ENCODE assay signal across 35 cellular contexts in the genomic region with DNA sequence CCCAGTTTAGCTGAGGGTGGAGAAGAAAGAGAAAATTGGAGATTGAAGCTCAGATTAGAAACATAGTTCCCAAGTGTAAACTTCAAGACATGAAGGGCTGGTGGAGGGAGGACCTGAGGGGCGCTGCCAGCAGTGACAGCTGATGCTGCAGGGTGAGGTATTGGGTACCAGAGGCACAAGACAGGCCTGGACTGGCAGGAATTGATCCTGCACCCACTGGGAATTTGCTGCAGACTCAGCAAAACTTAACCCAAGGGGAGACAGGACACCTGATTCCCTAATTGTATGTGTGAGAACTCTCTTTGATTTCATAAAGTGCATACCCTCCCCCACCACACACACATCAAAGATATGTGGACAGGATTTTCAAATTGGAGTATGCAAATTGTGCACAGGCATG. TPM values are rescaled to one million over a fixed set of nuclear protein-coding genes. Genes with fewer than 3 reads are reported as not detected.
"Had no signal": no experiment of that assay in that cellular context is flagged by ENCODE, and none has a peak within 500 bp of the region (broad histone marks: within the 10 kb centered on the region; RNA-seq: fewer than 3 reads in every experiment).

No MANE protein-coding gene starts in this region.

- H3K27ac ChIP-seq: adrenal gland, body of pancreas, brain microvascular endothelial cell, breast epithelium, VCaP had no signal

- H3K4me3 ChIP-seq: adrenal gland, body of pancreas, breast epithelium had no signal

- ATAC-seq: activated CD8-positive, alpha-beta T cell treated with anti-CD3 and anti-CD28 coated beads for 36 hours; activated naive CD4-positive, alpha-beta T cell treated with anti-CD3 and anti-CD28 coated beads, Interleukin-2, amount 50 U/mL, for 72 hours; activated T-cell treated with anti-CD3 and anti-CD28 coated beads, Interleukin-2, amount 50 U/mL, for 4 hours; activated T-cell treated with anti-CD3 and anti-CD28 coated beads, Interleukin-2, amount 50 U/mL, for 72 hours; activated T-helper 17 cell treated with anti-CD3 and anti-CD28 coated beads, Interleukin-2, amount 50 U/mL, for 72 hours; body of pancreas had no signal

- H3K9me3 ChIP-seq: adrenal gland, body of pancreas, breast epithelium had no signal

- H3K4me1 ChIP-seq: adrenal gland, body of pancreas, breast epithelium had no signal

- FAIRE-seq: astrocyte, TTC549 had no signal

- DNase-seq: activated B cell treated with CpG ODN at 0.5 μM for 24 hours; activated CD4-positive, alpha-beta memory T cell treated with anti-CD3 and anti-CD28 coated beads for 36 hours; activated CD4-positive, alpha-beta T cell treated with anti-CD3 and anti-CD28 coated beads for 4 hours; activated CD4-positive, alpha-beta T cell treated with anti-CD3 and anti-CD28 coated beads, Interleukin-2, amount 10 ng/mL, durations not matched to agents 24 days and 14 days; activated CD4-positive, alpha-beta T cell treated with anti-CD3 and anti-CD28 coated beads, Interleukin-2, amount 50 U/mL, for 1 hour; activated CD4-positive, alpha-beta T cell treated with anti-CD3 and anti-CD28 coated beads, Interleukin-2, amount 50 U/mL, for 4 hours; activated CD4-positive, CD25-positive, alpha-beta regulatory T cell treated with anti-CD3 and anti-CD28 coated beads, Interleukin-2, amount 50 U/mL, for 72 hours; activated CD8-positive, alpha-beta memory T cell treated with anti-CD3 and anti-CD28 coated beads, Interleukin-2, amount 50 U/mL, for 4 hours; activated CD8-positive, alpha-beta T cell treated with anti-CD3 and anti-CD28 coated beads for 36 hours; activated effector memory CD4-positive, alpha-beta T cell treated with anti-CD3 and anti-CD28 coated beads, Interleukin-2, amount 50 U/mL, for 16 hours; activated gamma-delta T cell treated with Interleukin-2 at 50 U/mL for 16 hours; activated naive CD4-positive, alpha-beta T cell; activated naive CD4-positive, alpha-beta T cell treated with anti-CD3 and anti-CD28 coated beads for 36 hours; activated naive CD4-positive, alpha-beta T cell treated with anti-CD3 and anti-CD28 coated beads, Interleukin-2, amount 50 U/mL, for 16 hours; activated naive CD8-positive, alpha-beta T cell treated with anti-CD3 and anti-CD28 coated beads for 36 hours; activated T-cell treated with anti-CD3 and anti-CD28 coated beads for 4 hours; activated T-cell treated with anti-CD3 and anti-CD28 coated beads, Interleukin-2, amount 50 U/mL, for 1 hour; activated T-cell treated with anti-CD3 and anti-CD28 coated beads, Interleukin-2, amount 50 U/mL, for 4 hours; activated T-cell treated with anti-CD3 and anti-CD28 coated beads, Interleukin-2, amount 50 U/mL, for 72 hours; adrenal gland; amniotic stem cell; aorta; body of pancreas; brain microvascular endothelial cell; central memory CD4-positive, alpha-beta T cell; T-helper 2 cell; T-helper 9 cell had no signal

- H3K36me3 ChIP-seq: adrenal gland, brain microvascular endothelial cell, breast epithelium had no signal

- H3K27me3 ChIP-seq: adrenal gland, body of pancreas, brain microvascular endothelial cell, breast epithelium had no signal

RNA-seq across cellular contexts. Expression of gene PTPRR, which starts 11.6 kb away (rescaled TPM):
- total RNA-seq: activated B cell treated with CpG ODN at 0.5 μM for 24 hours; activated CD4-positive, alpha-beta memory T cell treated with anti-CD3 and anti-CD28 coated beads for 36 hours; activated CD4-positive, alpha-beta T cell treated with anti-CD3 and anti-CD28 coated beads, Interleukin-2, amount 10 ng/mL, durations not matched to agents 24 days and 14 days; activated CD8-positive, alpha-beta memory T cell treated with anti-CD3 and anti-CD28 coated beads for 36 hours; activated CD8-positive, alpha-beta T cell treated with anti-CD3 and anti-CD28 coated beads for 36 hours; activated naive CD4-positive, alpha-beta T cell treated with anti-CD3 and anti-CD28 coated beads for 36 hours; activated naive CD4-positive, alpha-beta T cell treated with anti-CD3 and anti-CD28 coated beads, Interleukin-2, amount 50 U/mL, for 72 hours; activated naive CD8-positive, alpha-beta T cell treated with anti-CD3 and anti-CD28 coated beads for 36 hours; activated T-cell treated with anti-CD3 and anti-CD28 coated beads, Interleukin-2, amount 50 U/mL, for 4 hours; activated T-cell treated with anti-CD3 and anti-CD28 coated beads, Interleukin-2, amount 50 U/mL, for 72 hours; activated T-helper 1 cell treated with anti-CD3 and anti-CD28 coated beads, Interleukin-12 subunit alpha, Interleukin-12 subunit beta, Interleukin-2, Interleukin-4 antibody, amounts not matched to agents 30 ng/mL and 10 ng/mL and 1 ng/mL, durations not matched to agents 14 hours and 24 hours and 36 hours; activated T-helper 17 cell treated with anti-CD3 and anti-CD28 coated beads, Interleukin-2, amount 50 U/mL, for 72 hours had no signal
